8 cellular contexts compared by ENCODE assay signal in genomic region chr2:228039752-228040534, GRCh38.
A peak's percentile ranks its signal among the peaks of the same experiment; 100 is the strongest.
DNase-seq lines count a peak whose midpoint lies in the region; ATAC-seq, FAIRE-seq and TF ChIP-seq lines count a peak whose summit lies in the region.

No MANE protein-coding gene starts in this region.

- no peaks in the 10 kb centered on the region for H3F3A ChIP-seq in smooth muscle cell (ENCODE audit: low read depth)

- H3K36me3 ChIP-seq in A673 (ENCODE audit: insufficient read depth, low read length, poor library complexity, severe bottlenecking), result no peaks in the 10 kb centered on the region
- no peaks in the 10 kb centered on the region for H3K36me3 ChIP-seq in endodermal cell (ENCODE audit: control insufficient read depth, insufficient read depth, low read length)
- no peaks in the 10 kb centered on the region for H3K36me3 ChIP-seq in smooth muscle cell (ENCODE audit: low read depth)

- no peak overlapping the region for H2AFZ ChIP-seq in smooth muscle cell (ENCODE audit: low read depth)

- H3K79me2 ChIP-seq in smooth muscle cell (ENCODE audit: low read depth), result no peaks in the 10 kb centered on the region

- peak; percentile 66 for FAIRE-seq in GM12891 (lab: Jason Lieb, UNC)

- BruUV-seq in A673 (replicated peaks; lab: Mats Ljungman, UMichigan), result no TSS peak

- H3K4me1 ChIP-seq in A673 (ENCODE audit: insufficient read depth, low read length, poor library complexity, severe bottlenecking) (no peaks in the 10 kb centered on the region), endodermal cell (ENCODE audit: control insufficient read depth, insufficient read depth, low read length) (no peaks in the 10 kb centered on the region), smooth muscle cell (ENCODE audit: low read depth) (no peaks in the 10 kb centered on the region)

- H3K27me3 ChIP-seq in A673 (replicated peaks; ENCODE audit: insufficient read depth, low read depth, low read length, poor library complexity) (no peaks in the 10 kb centered on the region), endodermal cell (ENCODE audit: control insufficient read depth, insufficient read depth, low read length, poor library complexity, severe bottlenecking) (no peaks in the 10 kb centered on the region), smooth muscle cell (ENCODE audit: low read depth) (no peaks in the 10 kb centered on the region)

- H3K4me2 ChIP-seq in smooth muscle cell, result no peak overlapping the region

- H3K27me3 Mint-ChIP-seq in endodermal cell (ENCODE audit: insufficient read depth), result no peaks in the 10 kb centered on the region

- peaks cover 3% of the 10 kb centered on the region for H3K4me1 Mint-ChIP-seq in endodermal cell

- H3K27ac Mint-ChIP-seq in endodermal cell, result no peak overlapping the region

- H3K9me3 ChIP-seq in A673 (ENCODE audit: low read depth, low read length, poor library complexity, severe bottlenecking) (no peaks in the 10 kb centered on the region), endodermal cell (ENCODE audit: control insufficient read depth, low read length) (no peaks in the 10 kb centered on the region), smooth muscle cell (replicated peaks; ENCODE audit: low read depth) (no peaks in the 10 kb centered on the region)

- CTCF ChIA-PET in A673 (lab: Charles Lee), result no interaction called here

- TF ChIP-seq CTCF in A673 (conservative IDR thresholded peaks at IDR 0.05; ENCODE audit: low read depth, low read length), result peak; percentile 77
- peak; percentile 90 for TF ChIP-seq CTCF in endodermal cell (conservative IDR thresholded peaks at IDR 0.05)
- peak; percentile 75 for TF ChIP-seq CTCF in smooth muscle cell (IDR thresholded peaks at IDR 0.05; ENCODE audit: borderline replicate concordance, insufficient read depth, poor library complexity, severe bottlenecking)

- no peak overlapping the region for H3K4me3 Mint-ChIP-seq in endodermal cell

- H3K36me3 Mint-ChIP-seq in endodermal cell (ENCODE audit: low read depth), result no peaks in the 10 kb centered on the region

- H3K27ac ChIP-seq in A673 (ENCODE audit: low read depth, low read length, poor library complexity, severe bottlenecking) (no peak overlapping the region), endodermal cell (ENCODE audit: low read depth, low read length) (no peak overlapping the region), smooth muscle cell (ENCODE audit: low read depth) (no peak overlapping the region)

- TF ChIP-seq POLR2A in GM12891 (IDR thresholded peaks at IDR 0.05; ENCODE audit: low read depth, low read length), result no peak

- ATAC-seq in HG02678 (IDR thresholded peaks at IDR 0.05; ENCODE audit: unreplicated experiment) (peak; percentile 81), HG02840 (IDR thresholded peaks at IDR 0.05; ENCODE audit: low FRiP score, unreplicated experiment) (no peak)

- 46 to 71% methylated on average over 2 to 5 of the region's 5 CpGs for WGBS in endodermal cell (ENCODE audit: insufficient coverage in 1 of 2, insufficient read length in 1 of 2), 2 experiments
- WGBS in smooth muscle cell (ENCODE audit: low lambda C conversion rate), result 65% methylated on average over 5 of the region's 5 CpGs

- H4K20me1 ChIP-seq in smooth muscle cell (ENCODE audit: low read depth), result no peaks in the 10 kb centered on the region

- DNase-seq in A673 (ENCODE audit: low spot score), result peak; percentile 69
- no peak for DNase-seq in GM12891 (ENCODE audit: insufficient read length, low spot score)
- DNase-seq in NCI-H226, result peak; percentile 28
- no peak for DNase-seq in endodermal cell
- DNase-seq in smooth muscle cell (lab: John Stamatoyannopoulos, UW; ENCODE audit: unreplicated experiment), result no peak
- no peak for DNase-seq in stimulated activated CD4-positive, alpha-beta T cell treated with anti-CD3 and anti-CD28 coated beads, Interleukin-4, amount 100 ng/mL, for 1 hour

- H3K4me3 ChIP-seq in A673 (ENCODE audit: low read depth, low read length, poor library complexity, severe bottlenecking) (no peak overlapping the region), endodermal cell (ENCODE audit: low read length) (no peak overlapping the region), smooth muscle cell (no peak overlapping the region)

- H3K9me3 Mint-ChIP-seq in endodermal cell, result no peaks in the 10 kb centered on the region

- intact Hi-C loops in A673 (cut with micrococcal nuclease; ENCODE audit: unreplicated experiment), result no loop called here

- POLR2A ChIA-PET in A673 (lab: Charles Lee; ENCODE audit: low non-redundant PET), result no interaction called here

- H3K9ac ChIP-seq in endodermal cell (ENCODE audit: extremely low read depth, low read length, poor library complexity, severe bottlenecking), result no peak overlapping the region
- no peak overlapping the region for H3K9ac ChIP-seq in smooth muscle cell (ENCODE audit: low read depth)

TF ChIP-seq in GM12891, 5 proteins besides CTCF, POLR2A, EP300 and RAD21:
- TF ChIP-seq POU2F2 (IDR thresholded peaks at IDR 0.05; ENCODE audit: low read depth, low read length) (no peak), SPI1 (IDR thresholded peaks at IDR 0.05; ENCODE audit: low read depth, low read length) (no peak), TAF1 (IDR thresholded peaks at IDR 0.05; ENCODE audit: low read depth, low read length) (no peak), POLR2AphosphoS5 (IDR thresholded peaks at IDR 0.05; ENCODE audit: low read depth, low read length) (no peak), PAX5 (IDR thresholded peaks at IDR 0.05; ENCODE audit: insufficient read depth, low read length, severe bottlenecking) (no peak)

Comparison
In these comparisons a context has a peak if more than half of its experiments do, and no peak if none do; other contexts are left out.
1. DNase-seq: peak in A673 (single experiment) and NCI-H226 (single experiment); none in GM12891 (single experiment), endodermal cell (single experiment), smooth muscle cell (single experiment) and stimulated activated CD4-positive, alpha-beta T cell treated with anti-CD3 and anti-CD28 coated beads, Interleukin-4, amount 100 ng/mL, for 1 hour (single experiment).
2. Peak in every context shown above with its lines, with median percentiles within 50 percentile points of each other: CTCF ChIP-seq.